Comparison of ENCODE assay signal across 2 cellular contexts in the genomic region with DNA sequence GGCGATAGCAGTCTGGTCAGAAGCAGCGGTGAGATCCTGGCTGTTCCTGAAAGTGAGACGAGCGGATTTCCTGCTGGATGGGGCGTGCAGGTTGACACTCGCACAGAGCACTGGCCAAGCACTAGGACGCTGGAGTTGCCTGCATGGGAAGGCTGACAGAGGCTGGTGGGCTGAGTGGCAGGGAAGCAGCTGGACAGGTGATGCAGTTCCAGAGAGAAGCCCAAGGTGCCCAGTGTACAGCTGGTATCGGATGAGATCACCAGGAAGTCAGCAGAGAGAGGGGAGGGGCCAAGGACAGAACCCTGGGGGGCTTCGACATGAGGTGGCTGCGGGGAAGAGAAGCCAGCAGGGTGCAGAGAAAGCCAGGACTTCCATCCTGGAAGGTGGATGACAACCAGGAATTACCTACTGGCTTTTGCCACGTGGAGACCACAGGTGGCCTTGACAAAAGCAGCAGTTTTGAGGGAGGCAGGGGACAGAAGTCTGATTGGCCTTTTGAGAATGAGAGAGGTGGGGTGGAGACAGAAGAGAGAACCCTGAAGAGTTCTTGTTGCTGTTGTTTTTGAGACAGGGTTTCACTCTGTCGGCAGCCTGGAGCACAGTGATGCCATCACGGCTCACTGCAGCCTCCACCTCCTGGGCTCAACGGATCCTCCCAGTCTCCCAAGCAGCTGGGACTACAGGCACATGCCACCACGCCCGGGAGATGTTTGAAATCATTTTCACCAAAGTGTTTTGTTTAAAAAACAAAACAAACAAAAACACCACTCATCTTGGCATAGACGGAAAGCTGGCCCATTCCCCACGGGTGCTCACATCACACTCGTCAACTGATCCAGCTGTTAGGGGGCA.
TF ChIP-seq lines count a peak whose summit lies in the region.

No MANE protein-coding gene starts in this region.

TF ChIP-seq in liver, 16 proteins besides CTCF, POLR2A, EP300 and RAD21:
- TF ChIP-seq NR2F2 (IDR thresholded peaks at IDR 0.05) (no peak), TAF1 (conservative IDR thresholded peaks at IDR 0.05) (no peak), HNF4A (conservative IDR thresholded peaks at IDR 0.05) (no peak), FOXA2 (IDR thresholded peaks at IDR 0.05) (no peak), GABPA (IDR thresholded peaks at IDR 0.05 in 1 of 2, conservative IDR thresholded peaks at IDR 0.05 in 1 of 2) (no peak), FOXA1 (IDR thresholded peaks at IDR 0.05) (no peak), HNF4G (IDR thresholded peaks at IDR 0.05) (no peak)
- TF ChIP-seq, protein P1, sequence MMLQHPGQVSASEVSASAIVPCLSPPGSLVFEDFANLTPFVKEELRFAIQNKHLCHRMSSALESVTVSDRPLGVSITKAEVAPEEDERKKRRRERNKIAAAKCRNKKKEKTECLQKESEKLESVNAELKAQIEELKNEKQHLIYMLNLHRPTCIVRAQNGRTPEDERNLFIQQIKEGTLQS (IDR thresholded peaks at IDR 0.05), result no peak
- TF ChIP-seq, protein P2, sequence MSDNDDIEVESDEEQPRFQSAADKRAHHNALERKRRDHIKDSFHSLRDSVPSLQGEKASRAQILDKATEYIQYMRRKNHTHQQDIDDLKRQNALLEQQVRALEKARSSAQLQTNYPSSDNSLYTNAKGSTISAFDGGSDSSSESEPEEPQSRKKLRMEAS (IDR thresholded peaks at IDR 0.05), result no peak

TF ChIP-seq in HepG2, 621 proteins besides CTCF, POLR2A, EP300 and RAD21:
- TF ChIP-seq HOXA9 (CRISPR knock-in tag; IDR thresholded peaks at IDR 0.05; ENCODE audit: borderline replicate concordance) (no peak), SP4 (CRISPR knock-in tag; IDR thresholded peaks at IDR 0.05) (no peak), NRL (CRISPR knock-in tag; IDR thresholded peaks at IDR 0.05; ENCODE audit: borderline replicate concordance) (no peak), HNRNPLL (IDR thresholded peaks at IDR 0.05; ENCODE audit: low read depth, low read length, poor library complexity, severe bottlenecking) (no peak), ZNF781 (CRISPR knock-in tag; IDR thresholded peaks at IDR 0.05; ENCODE audit: borderline replicate concordance, not compliant biosample characterization) (no peak), TRIM24 (CRISPR knock-in tag; IDR thresholded peaks at IDR 0.05) (no peak), RFX5 (IDR thresholded peaks at IDR 0.05; ENCODE audit: low read depth, low read length) (no peak), RBFOX2 (IDR thresholded peaks at IDR 0.05; ENCODE audit: low read depth, low read length) (no peak), ZNF331 (CRISPR knock-in tag; IDR thresholded peaks at IDR 0.05) (no peak), U2AF2 (IDR thresholded peaks at IDR 0.05; ENCODE audit: low read depth, low read length) (no peak), MED1 (CRISPR knock-in tag; IDR thresholded peaks at IDR 0.05) (no peak)
- TF ChIP-seq, protein P3, sequence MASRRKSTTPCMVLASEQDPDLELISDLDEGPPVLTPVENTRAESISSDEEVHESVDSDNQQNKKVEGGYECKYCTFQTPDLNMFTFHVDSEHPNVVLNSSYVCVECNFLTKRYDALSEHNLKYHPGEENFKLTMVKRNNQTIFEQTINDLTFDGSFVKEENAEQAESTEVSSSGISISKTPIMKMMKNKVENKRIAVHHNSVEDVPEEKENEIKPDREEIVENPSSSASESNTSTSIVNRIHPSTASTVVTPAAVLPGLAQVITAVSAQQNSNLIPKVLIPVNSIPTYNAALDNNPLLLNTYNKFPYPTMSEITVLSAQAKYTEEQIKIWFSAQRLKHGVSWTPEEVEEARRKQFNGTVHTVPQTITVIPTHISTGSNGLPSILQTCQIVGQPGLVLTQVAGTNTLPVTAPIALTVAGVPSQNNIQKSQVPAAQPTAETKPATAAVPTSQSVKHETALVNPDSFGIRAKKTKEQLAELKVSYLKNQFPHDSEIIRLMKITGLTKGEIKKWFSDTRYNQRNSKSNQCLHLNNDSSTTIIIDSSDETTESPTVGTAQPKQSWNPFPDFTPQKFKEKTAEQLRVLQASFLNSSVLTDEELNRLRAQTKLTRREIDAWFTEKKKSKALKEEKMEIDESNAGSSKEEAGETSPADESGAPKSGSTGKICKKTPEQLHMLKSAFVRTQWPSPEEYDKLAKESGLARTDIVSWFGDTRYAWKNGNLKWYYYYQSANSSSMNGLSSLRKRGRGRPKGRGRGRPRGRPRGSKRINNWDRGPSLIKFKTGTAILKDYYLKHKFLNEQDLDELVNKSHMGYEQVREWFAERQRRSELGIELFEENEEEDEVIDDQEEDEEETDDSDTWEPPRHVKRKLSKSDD (CRISPR knock-in tag; IDR thresholded peaks at IDR 0.05; ENCODE audit: low read depth), result no peak
- TF ChIP-seq, protein P4, sequence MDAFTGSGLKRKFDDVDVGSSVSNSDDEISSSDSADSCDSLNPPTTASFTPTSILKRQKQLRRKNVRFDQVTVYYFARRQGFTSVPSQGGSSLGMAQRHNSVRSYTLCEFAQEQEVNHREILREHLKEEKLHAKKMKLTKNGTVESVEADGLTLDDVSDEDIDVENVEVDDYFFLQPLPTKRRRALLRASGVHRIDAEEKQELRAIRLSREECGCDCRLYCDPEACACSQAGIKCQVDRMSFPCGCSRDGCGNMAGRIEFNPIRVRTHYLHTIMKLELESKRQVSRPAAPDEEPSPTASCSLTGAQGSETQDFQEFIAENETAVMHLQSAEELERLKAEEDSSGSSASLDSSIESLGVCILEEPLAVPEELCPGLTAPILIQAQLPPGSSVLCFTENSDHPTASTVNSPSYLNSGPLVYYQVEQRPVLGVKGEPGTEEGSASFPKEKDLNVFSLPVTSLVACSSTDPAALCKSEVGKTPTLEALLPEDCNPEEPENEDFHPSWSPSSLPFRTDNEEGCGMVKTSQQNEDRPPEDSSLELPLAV (CRISPR knock-in tag; conservative IDR thresholded peaks at IDR 0.05; ENCODE audit: low read depth), result no peak
- TF ChIP-seq, protein P5, sequence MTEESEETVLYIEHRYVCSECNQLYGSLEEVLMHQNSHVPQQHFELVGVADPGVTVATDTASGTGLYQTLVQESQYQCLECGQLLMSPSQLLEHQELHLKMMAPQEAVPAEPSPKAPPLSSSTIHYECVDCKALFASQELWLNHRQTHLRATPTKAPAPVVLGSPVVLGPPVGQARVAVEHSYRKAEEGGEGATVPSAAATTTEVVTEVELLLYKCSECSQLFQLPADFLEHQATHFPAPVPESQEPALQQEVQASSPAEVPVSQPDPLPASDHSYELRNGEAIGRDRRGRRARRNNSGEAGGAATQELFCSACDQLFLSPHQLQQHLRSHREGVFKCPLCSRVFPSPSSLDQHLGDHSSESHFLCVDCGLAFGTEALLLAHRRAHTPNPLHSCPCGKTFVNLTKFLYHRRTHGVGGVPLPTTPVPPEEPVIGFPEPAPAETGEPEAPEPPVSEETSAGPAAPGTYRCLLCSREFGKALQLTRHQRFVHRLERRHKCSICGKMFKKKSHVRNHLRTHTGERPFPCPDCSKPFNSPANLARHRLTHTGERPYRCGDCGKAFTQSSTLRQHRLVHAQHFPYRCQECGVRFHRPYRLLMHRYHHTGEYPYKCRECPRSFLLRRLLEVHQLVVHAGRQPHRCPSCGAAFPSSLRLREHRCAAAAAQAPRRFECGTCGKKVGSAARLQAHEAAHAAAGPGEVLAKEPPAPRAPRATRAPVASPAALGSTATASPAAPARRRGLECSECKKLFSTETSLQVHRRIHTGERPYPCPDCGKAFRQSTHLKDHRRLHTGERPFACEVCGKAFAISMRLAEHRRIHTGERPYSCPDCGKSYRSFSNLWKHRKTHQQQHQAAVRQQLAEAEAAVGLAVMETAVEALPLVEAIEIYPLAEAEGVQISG (CRISPR knock-in tag; IDR thresholded peaks at IDR 0.05), result no peak
- TF ChIP-seq, protein P6, sequence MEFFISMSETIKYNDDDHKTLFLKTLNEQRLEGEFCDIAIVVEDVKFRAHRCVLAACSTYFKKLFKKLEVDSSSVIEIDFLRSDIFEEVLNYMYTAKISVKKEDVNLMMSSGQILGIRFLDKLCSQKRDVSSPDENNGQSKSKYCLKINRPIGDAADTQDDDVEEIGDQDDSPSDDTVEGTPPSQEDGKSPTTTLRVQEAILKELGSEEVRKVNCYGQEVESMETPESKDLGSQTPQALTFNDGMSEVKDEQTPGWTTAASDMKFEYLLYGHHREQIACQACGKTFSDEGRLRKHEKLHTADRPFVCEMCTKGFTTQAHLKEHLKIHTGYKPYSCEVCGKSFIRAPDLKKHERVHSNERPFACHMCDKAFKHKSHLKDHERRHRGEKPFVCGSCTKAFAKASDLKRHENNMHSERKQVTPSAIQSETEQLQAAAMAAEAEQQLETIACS (CRISPR knock-in tag; IDR thresholded peaks at IDR 0.05), result no peak
TF ChIP-seq in HepG2: peak in this region for 0.
